In the genomic region with DNA sequence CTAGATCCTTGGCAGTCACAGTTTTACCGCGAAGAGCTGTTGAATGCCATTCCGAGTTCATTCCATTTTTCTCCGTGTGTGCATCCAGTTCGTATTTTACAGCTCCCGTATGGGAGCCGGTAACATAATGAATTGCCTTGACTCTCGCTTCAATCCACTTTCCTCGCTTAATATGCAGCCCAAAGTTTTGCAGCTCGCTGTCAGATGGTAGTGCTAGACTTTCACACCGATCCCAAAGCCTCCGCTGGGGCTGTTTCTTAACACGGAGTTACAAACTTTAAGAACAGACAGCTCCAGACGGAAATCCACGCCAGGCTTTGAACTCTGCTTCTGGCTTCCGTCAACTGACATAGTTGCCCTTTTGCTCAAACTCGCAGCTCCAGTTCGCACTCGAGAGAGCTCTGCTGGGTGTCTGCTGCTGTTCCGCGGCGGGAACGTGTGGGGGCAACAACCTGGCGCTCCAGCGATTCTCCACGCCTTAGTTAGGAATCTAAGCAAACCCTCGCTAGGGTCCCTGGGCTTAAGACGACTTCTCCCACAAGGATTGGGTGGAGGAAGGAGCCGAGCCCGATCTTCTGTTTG, we compare ENCODE assay signal across 1 cellular context.
TF ChIP-seq lines count a peak whose summit lies in the region.

No MANE protein-coding gene starts in this region.

TF ChIP-seq in GM12878, 131 proteins besides CTCF, POLR2A, EP300 and RAD21 (continued from another document):
- TF ChIP-seq, protein P1, sequence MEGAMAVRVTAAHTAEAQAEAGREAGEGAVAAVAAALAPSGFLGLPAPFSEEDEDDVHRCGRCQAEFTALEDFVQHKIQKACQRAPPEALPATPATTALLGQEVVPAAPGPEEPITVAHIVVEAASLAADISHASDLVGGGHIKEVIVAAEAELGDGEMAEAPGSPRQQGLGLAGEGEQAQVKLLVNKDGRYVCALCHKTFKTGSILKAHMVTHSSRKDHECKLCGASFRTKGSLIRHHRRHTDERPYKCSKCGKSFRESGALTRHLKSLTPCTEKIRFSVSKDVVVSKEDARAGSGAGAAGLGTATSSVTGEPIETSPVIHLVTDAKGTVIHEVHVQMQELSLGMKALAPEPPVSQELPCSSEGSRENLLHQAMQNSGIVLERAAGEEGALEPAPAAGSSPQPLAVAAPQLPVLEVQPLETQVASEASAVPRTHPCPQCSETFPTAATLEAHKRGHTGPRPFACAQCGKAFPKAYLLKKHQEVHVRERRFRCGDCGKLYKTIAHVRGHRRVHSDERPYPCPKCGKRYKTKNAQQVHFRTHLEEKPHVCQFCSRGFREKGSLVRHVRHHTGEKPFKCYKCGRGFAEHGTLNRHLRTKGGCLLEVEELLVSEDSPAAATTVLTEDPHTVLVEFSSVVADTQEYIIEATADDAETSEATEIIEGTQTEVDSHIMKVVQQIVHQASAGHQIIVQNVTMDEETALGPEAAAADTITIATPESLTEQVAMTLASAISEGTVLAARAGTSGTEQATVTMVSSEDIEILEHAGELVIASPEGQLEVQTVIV (IDR thresholded peaks at IDR 0.05; ENCODE audit: borderline replicate concordance, partially characterized antibody), result peak; percentile 72
- TF ChIP-seq POLR2AphosphoS5 (IDR thresholded peaks at IDR 0.05; ENCODE audit: low read length) (peak; percentile 92), EZH2 (IDR thresholded peaks at IDR 0.05; ENCODE audit: borderline replicate concordance, control insufficient read depth, low read depth, low read length) (no peak), SMC3 (IDR thresholded peaks at IDR 0.05; ENCODE audit: borderline replicate concordance, low read length) (no peak), IRF4 (IDR thresholded peaks at IDR 0.05; ENCODE audit: low read depth, low read length) (peak; percentile 72), YY1 (IDR thresholded peaks at IDR 0.05; ENCODE audit: low read depth, low read length) (peak; percentile 84; the same call in 1 of the 2 replicates), ATF7 (IDR thresholded peaks at IDR 0.05; ENCODE audit: low read depth) (peak; percentile 66), TAF1 (IDR thresholded peaks at IDR 0.05; ENCODE audit: borderline replicate concordance, low read depth, low read length) (peak; percentile 91), WRNIP1 (IDR thresholded peaks at IDR 0.05; ENCODE audit: borderline replicate concordance, low read depth, low read length) (no peak), RB1 (IDR thresholded peaks at IDR 0.05; ENCODE audit: borderline replicate concordance) (peak; percentile 22; the same call in 1 of the 2 replicates), NBN (IDR thresholded peaks at IDR 0.05) (peak; percentile 80), RUNX3 (IDR thresholded peaks at IDR 0.05; ENCODE audit: low read length) (no peak), JUNB (IDR thresholded peaks at IDR 0.05) (peak; percentile 49), SRF (IDR thresholded peaks at IDR 0.05; ENCODE audit: low read depth in 2 of 2, low read length in 2 of 2) (no peak), ZZZ3 (IDR thresholded peaks at IDR 0.05; ENCODE audit: control insufficient read depth, insufficient read length, low read depth) (no peak), ASH2L (IDR thresholded peaks at IDR 0.05; ENCODE audit: borderline replicate concordance, low read depth) (0 out of 2 replicates have a peak, but pooled peaks have one; percentile 61)
- TF ChIP-seq, protein P2, sequence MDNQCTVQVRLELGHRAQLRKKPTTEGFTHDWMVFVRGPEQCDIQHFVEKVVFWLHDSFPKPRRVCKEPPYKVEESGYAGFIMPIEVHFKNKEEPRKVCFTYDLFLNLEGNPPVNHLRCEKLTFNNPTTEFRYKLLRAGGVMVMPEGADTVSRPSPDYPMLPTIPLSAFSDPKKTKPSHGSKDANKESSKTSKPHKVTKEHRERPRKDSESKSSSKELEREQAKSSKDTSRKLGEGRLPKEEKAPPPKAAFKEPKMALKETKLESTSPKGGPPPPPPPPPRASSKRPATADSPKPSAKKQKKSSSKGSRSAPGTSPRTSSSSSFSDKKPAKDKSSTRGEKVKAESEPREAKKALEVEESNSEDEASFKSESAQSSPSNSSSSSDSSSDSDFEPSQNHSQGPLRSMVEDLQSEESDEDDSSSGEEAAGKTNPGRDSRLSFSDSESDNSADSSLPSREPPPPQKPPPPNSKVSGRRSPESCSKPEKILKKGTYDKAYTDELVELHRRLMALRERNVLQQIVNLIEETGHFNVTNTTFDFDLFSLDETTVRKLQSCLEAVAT (IDR thresholded peaks at IDR 0.05), result no peak; the same call in 1 of the 2 replicates
- TF ChIP-seq, protein P3, sequence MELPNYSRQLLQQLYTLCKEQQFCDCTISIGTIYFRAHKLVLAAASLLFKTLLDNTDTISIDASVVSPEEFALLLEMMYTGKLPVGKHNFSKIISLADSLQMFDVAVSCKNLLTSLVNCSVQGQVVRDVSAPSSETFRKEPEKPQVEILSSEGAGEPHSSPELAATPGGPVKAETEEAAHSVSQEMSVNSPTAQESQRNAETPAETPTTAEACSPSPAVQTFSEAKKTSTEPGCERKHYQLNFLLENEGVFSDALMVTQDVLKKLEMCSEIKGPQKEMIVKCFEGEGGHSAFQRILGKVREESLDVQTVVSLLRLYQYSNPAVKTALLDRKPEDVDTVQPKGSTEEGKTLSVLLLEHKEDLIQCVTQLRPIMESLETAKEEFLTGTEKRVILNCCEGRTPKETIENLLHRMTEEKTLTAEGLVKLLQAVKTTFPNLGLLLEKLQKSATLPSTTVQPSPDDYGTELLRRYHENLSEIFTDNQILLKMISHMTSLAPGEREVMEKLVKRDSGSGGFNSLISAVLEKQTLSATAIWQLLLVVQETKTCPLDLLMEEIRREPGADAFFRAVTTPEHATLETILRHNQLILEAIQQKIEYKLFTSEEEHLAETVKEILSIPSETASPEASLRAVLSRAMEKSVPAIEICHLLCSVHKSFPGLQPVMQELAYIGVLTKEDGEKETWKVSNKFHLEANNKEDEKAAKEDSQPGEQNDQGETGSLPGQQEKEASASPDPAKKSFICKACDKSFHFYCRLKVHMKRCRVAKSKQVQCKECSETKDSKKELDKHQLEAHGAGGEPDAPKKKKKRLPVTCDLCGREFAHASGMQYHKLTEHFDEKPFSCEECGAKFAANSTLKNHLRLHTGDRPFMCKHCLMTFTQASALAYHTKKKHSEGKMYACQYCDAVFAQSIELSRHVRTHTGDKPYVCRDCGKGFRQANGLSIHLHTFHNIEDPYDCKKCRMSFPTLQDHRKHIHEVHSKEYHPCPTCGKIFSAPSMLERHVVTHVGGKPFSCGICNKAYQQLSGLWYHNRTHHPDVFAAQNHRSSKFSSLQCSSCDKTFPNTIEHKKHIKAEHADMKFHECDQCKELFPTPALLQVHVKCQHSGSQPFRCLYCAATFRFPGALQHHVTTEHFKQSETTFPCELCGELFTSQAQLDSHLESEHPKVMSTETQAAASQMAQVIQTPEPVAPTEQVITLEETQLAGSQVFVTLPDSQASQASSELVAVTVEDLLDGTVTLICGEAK (IDR thresholded peaks at IDR 0.05; ENCODE audit: borderline replicate concordance), result peak; percentile 82
- TF ChIP-seq, protein P4, sequence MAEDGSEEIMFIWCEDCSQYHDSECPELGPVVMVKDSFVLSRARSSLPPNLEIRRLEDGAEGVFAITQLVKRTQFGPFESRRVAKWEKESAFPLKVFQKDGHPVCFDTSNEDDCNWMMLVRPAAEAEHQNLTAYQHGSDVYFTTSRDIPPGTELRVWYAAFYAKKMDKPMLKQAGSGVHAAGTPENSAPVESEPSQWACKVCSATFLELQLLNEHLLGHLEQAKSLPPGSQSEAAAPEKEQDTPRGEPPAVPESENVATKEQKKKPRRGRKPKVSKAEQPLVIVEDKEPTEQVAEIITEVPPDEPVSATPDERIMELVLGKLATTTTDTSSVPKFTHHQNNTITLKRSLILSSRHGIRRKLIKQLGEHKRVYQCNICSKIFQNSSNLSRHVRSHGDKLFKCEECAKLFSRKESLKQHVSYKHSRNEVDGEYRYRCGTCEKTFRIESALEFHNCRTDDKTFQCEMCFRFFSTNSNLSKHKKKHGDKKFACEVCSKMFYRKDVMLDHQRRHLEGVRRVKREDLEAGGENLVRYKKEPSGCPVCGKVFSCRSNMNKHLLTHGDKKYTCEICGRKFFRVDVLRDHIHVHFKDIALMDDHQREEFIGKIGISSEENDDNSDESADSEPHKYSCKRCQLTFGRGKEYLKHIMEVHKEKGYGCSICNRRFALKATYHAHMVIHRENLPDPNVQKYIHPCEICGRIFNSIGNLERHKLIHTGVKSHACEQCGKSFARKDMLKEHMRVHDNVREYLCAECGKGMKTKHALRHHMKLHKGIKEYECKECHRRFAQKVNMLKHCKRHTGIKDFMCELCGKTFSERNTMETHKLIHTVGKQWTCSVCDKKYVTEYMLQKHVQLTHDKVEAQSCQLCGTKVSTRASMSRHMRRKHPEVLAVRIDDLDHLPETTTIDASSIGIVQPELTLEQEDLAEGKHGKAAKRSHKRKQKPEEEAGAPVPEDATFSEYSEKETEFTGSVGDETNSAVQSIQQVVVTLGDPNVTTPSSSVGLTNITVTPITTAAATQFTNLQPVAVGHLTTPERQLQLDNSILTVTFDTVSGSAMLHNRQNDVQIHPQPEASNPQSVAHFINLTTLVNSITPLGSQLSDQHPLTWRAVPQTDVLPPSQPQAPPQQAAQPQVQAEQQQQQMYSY (CRISPR knock-in tag; IDR thresholded peaks at IDR 0.05), result no peak
- TF ChIP-seq, protein P5, sequence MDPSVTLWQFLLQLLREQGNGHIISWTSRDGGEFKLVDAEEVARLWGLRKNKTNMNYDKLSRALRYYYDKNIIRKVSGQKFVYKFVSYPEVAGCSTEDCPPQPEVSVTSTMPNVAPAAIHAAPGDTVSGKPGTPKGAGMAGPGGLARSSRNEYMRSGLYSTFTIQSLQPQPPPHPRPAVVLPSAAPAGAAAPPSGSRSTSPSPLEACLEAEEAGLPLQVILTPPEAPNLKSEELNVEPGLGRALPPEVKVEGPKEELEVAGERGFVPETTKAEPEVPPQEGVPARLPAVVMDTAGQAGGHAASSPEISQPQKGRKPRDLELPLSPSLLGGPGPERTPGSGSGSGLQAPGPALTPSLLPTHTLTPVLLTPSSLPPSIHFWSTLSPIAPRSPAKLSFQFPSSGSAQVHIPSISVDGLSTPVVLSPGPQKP (IDR thresholded peaks at IDR 0.05; ENCODE audit: low read depth, low read length), result 0 out of 2 replicates have a peak, but pooled peaks have one; percentile 54
- TF ChIP-seq, protein P6, sequence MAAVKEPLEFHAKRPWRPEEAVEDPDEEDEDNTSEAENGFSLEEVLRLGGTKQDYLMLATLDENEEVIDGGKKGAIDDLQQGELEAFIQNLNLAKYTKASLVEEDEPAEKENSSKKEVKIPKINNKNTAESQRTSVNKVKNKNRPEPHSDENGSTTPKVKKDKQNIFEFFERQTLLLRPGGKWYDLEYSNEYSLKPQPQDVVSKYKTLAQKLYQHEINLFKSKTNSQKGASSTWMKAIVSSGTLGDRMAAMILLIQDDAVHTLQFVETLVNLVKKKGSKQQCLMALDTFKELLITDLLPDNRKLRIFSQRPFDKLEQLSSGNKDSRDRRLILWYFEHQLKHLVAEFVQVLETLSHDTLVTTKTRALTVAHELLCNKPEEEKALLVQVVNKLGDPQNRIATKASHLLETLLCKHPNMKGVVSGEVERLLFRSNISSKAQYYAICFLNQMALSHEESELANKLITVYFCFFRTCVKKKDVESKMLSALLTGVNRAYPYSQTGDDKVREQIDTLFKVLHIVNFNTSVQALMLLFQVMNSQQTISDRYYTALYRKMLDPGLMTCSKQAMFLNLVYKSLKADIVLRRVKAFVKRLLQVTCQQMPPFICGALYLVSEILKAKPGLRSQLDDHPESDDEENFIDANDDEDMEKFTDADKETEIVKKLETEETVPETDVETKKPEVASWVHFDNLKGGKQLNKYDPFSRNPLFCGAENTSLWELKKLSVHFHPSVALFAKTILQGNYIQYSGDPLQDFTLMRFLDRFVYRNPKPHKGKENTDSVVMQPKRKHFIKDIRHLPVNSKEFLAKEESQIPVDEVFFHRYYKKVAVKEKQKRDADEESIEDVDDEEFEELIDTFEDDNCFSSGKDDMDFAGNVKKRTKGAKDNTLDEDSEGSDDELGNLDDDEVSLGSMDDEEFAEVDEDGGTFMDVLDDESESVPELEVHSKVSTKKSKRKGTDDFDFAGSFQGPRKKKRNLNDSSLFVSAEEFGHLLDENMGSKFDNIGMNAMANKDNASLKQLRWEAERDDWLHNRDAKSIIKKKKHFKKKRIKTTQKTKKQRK (IDR thresholded peaks at IDR 0.05; ENCODE audit: low read depth, low read length), result no peak
TF ChIP-seq in GM12878: peak in this region for 43.
